ENCODE assay signal across 32 cellular contexts in the genomic region with DNA sequence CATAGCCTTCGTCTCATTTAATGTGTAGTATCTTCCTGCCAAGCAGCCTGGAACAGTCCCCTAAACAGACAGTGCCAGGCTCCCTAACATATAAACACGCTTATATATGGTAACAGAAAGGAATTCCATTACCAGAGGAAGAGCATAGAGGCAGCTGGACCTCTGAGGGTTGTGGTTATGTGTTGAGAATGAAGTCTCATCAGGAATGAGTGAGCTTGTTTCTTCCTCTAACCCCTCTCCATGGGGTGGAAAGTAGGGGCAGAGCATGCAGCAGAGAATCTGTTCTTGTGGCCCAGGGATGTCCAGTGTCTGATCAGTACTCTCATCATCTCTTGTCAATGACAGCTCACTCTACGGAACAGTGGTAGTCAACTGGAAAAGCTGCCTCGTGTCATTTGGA. TPM values are rescaled to one million over a fixed set of nuclear protein-coding genes. Genes with fewer than 3 reads are reported as not detected.
"Had no signal": no experiment of that assay in that cellular context is flagged by ENCODE, and none has a peak within 500 bp of the region (broad histone marks: within the 10 kb centered on the region; RNA-seq: fewer than 3 reads in every experiment).

No MANE protein-coding gene starts in this region.

- ATAC-seq: naive thymus-derived CD4-positive, alpha-beta T cell; natural killer cell; psoas muscle; right cardiac atrium; right lobe of liver; stimulated activated effector memory CD8-positive, alpha-beta T cell treated with anti-CD3 and anti-CD28 coated beads, Interleukin-12 subunit alpha, Interleukin-12 subunit beta, amount 100 ng/mL, for 72 hours; stimulated activated naive B cell treated with anti-CD40 and anti-IgM and Interleukin-4, amounts not matched to agents 10 μg/mL and 1 μg/mL and 100 μg/mL, for 72 hours had no signal

- H3K27me3 Mint-ChIP-seq: progenitor cell of endocrine pancreas; stimulated activated naive B cell treated with anti-CD40 and anti-IgM and Interleukin-4, amounts not matched to agents 10 μg/mL and 1 μg/mL and 100 μg/mL, for 72 hours; stimulated activated naive CD8-positive, alpha-beta T cell treated with anti-CD3 and anti-CD28 coated beads, Interleukin-15, Interleukin-2, amounts not matched to agents 100 ng/mL and 50 ng/mL, for 24 hours had no signal

- H3K27me3 ChIP-seq: neural progenitor cell, ovary, right lobe of liver, spleen, stomach, suprapubic skin, thyroid gland, tibial nerve, upper lobe of left lung, vagina had no signal

- H3K4me3 Mint-ChIP-seq: naive thymus-derived CD4-positive, alpha-beta T cell; natural killer cell; nephron; neural progenitor cell; stimulated activated effector memory CD8-positive, alpha-beta T cell treated with anti-CD3 and anti-CD28 coated beads, Interleukin-12 subunit alpha, Interleukin-12 subunit beta, amount 100 ng/mL, for 72 hours; stimulated activated naive B cell treated with anti-CD40 and anti-IgM and Interleukin-4, amounts not matched to agents 10 μg/mL and 1 μg/mL and 100 μg/mL, for 72 hours; stimulated activated naive CD8-positive, alpha-beta T cell treated with anti-CD3 and anti-CD28 coated beads, Interleukin-15, Interleukin-2, amounts not matched to agents 100 ng/mL and 50 ng/mL, for 24 hours had no signal

- H3K9me3 ChIP-seq: ovary, psoas muscle, right lobe of liver, stomach, suprapubic skin, thoracic aorta, thyroid gland, tibial nerve, upper lobe of left lung, vagina had no signal

- H3K27ac Mint-ChIP-seq: naive thymus-derived CD4-positive, alpha-beta T cell; natural killer cell; nephron; neural progenitor cell; progenitor cell of endocrine pancreas; stimulated activated effector memory CD8-positive, alpha-beta T cell treated with anti-CD3 and anti-CD28 coated beads, Interleukin-12 subunit alpha, Interleukin-12 subunit beta, amount 100 ng/mL, for 72 hours; stimulated activated naive B cell treated with anti-CD40 and anti-IgM and Interleukin-4, amounts not matched to agents 10 μg/mL and 1 μg/mL and 100 μg/mL, for 72 hours; stimulated activated naive CD8-positive, alpha-beta T cell treated with anti-CD3 and anti-CD28 coated beads, Interleukin-15, Interleukin-2, amounts not matched to agents 100 ng/mL and 50 ng/mL, for 24 hours had no signal

- H3K9me3 Mint-ChIP-seq: nephron; neural progenitor cell; stimulated activated effector memory CD8-positive, alpha-beta T cell treated with anti-CD3 and anti-CD28 coated beads, Interleukin-12 subunit alpha, Interleukin-12 subunit beta, amount 100 ng/mL, for 72 hours; stimulated activated naive B cell treated with anti-CD40 and anti-IgM and Interleukin-4, amounts not matched to agents 10 μg/mL and 1 μg/mL and 100 μg/mL, for 72 hours; stimulated activated naive CD8-positive, alpha-beta T cell treated with anti-CD3 and anti-CD28 coated beads, Interleukin-15, Interleukin-2, amounts not matched to agents 100 ng/mL and 50 ng/mL, for 24 hours had no signal

- H3K4me1 ChIP-seq: neural progenitor cell, parathyroid adenoma, psoas muscle, right lobe of liver, spleen, suprapubic skin, thyroid gland, tibial nerve, upper lobe of left lung, vagina had no signal

- DNase-seq: naive thymus-derived CD4-positive, alpha-beta T cell; natural killer cell; occipital lobe; ovary; posterior cingulate gyrus; psoas muscle; right cardiac atrium; right lobe of liver; spleen; stimulated activated CD4-positive, alpha-beta T cell treated with anti-CD3 and anti-CD28 coated beads, Interleukin-12 subunit alpha, Interleukin-12 subunit beta, amount 100 ng/mL, for 4 hours; stimulated activated CD4-positive, alpha-beta T cell treated with anti-CD3 and anti-CD28 coated beads, Interleukin-2, amount 100 ng/mL, for 24 hours; stimulated activated CD4-positive, alpha-beta T cell treated with anti-CD3 and anti-CD28 coated beads, Interleukin-2, amount 100 ng/mL, for 48 hours; stimulated activated CD4-positive, alpha-beta T cell treated with anti-CD3 and anti-CD28 coated beads, Interleukin-4, amount 100 ng/mL, for 24 hours; stimulated activated naive B cell treated with anti-CD40 and anti-IgM and Interleukin-4, amounts not matched to agents 10 μg/mL and 1 μg/mL and 100 μg/mL, for 72 hours; stimulated activated naive CD4-positive, alpha-beta T cell treated with Interleukin-2 at 50 U/mL for 16 hours; stomach; substantia nigra; thyroid gland; trophoblast cell; upper lobe of left lung had no signal

- H3K36me3 ChIP-seq: neural progenitor cell, ovary, right lobe of liver, spleen, suprapubic skin, thoracic aorta, thyroid gland, tibial nerve, upper lobe of left lung, vagina had no signal

- H3K36me3 Mint-ChIP-seq: natural killer cell; neural progenitor cell; stimulated activated effector memory CD8-positive, alpha-beta T cell treated with anti-CD3 and anti-CD28 coated beads, Interleukin-12 subunit alpha, Interleukin-12 subunit beta, amount 100 ng/mL, for 72 hours; stimulated activated naive B cell treated with anti-CD40 and anti-IgM and Interleukin-4, amounts not matched to agents 10 μg/mL and 1 μg/mL and 100 μg/mL, for 72 hours had no signal

- H3K27ac ChIP-seq: neural progenitor cell, ovary, parathyroid adenoma, psoas muscle, right lobe of liver, skin epidermis, spleen, stomach, suprapubic skin, thoracic aorta, thyroid gland, tibial nerve, upper lobe of left lung, vagina had no signal

- H3K4me1 Mint-ChIP-seq: naive thymus-derived CD4-positive, alpha-beta T cell; natural killer cell; nephron; neural progenitor cell; stimulated activated effector memory CD8-positive, alpha-beta T cell treated with anti-CD3 and anti-CD28 coated beads, Interleukin-12 subunit alpha, Interleukin-12 subunit beta, amount 100 ng/mL, for 72 hours; stimulated activated naive B cell treated with anti-CD40 and anti-IgM and Interleukin-4, amounts not matched to agents 10 μg/mL and 1 μg/mL and 100 μg/mL, for 72 hours had no signal

- H3K4me3 ChIP-seq: neural progenitor cell, ovary, psoas muscle, right lobe of liver, skin epidermis, smooth muscle cell, spleen, stomach, suprapubic skin, thoracic aorta, thyroid gland, tibial nerve, upper lobe of left lung, vagina had no signal

RNA-seq across cellular contexts. Expression of a gene that starts 11.3 kb away (rescaled TPM):
- total RNA-seq: natural killer cell had no signal
